Comparison of ENCODE assay signal across 1 cellular context in the genomic region with DNA sequence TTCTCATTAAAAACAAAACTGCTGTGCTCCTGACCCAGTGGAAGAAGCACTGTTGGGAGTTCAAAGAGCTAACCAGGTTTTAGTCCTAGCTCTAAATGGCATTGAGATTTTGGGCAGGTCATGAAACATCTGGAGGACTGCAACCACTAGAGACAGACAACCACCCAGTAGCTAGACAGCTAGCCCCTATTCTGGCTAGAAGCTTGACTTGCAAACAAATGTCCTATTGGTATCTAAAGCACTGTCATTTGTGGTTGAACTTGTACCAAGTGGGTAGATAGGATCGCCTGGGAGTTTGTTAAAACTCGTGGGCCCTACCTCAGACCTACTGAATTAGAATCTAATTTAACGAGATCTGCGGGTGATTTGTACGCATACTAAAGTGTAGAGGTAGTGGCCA.
TF ChIP-seq lines count a peak whose summit lies in the region.

No MANE protein-coding gene starts in this region.

TF ChIP-seq in WTC11, 78 proteins besides CTCF, POLR2A, EP300 and RAD21:
- TF ChIP-seq, protein P1, sequence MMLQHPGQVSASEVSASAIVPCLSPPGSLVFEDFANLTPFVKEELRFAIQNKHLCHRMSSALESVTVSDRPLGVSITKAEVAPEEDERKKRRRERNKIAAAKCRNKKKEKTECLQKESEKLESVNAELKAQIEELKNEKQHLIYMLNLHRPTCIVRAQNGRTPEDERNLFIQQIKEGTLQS (CRISPR knock-in tag; conservative IDR thresholded peaks at IDR 0.05), result no peak
- no peak for TF ChIP-seq ZNF232 (CRISPR knock-in tag; IDR thresholded peaks at IDR 0.05)
- TF ChIP-seq ZNF138 (CRISPR knock-in tag; conservative IDR thresholded peaks at IDR 0.05), result no peak
- TF ChIP-seq ETV6 (CRISPR knock-in tag; IDR thresholded peaks at IDR 0.05), result no peak
- TF ChIP-seq, protein P2, sequence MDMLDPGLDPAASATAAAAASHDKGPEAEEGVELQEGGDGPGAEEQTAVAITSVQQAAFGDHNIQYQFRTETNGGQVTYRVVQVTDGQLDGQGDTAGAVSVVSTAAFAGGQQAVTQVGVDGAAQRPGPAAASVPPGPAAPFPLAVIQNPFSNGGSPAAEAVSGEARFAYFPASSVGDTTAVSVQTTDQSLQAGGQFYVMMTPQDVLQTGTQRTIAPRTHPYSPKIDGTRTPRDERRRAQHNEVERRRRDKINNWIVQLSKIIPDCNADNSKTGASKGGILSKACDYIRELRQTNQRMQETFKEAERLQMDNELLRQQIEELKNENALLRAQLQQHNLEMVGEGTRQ (CRISPR knock-in tag; IDR thresholded peaks at IDR 0.05), result no peak
- TF ChIP-seq, protein P3, sequence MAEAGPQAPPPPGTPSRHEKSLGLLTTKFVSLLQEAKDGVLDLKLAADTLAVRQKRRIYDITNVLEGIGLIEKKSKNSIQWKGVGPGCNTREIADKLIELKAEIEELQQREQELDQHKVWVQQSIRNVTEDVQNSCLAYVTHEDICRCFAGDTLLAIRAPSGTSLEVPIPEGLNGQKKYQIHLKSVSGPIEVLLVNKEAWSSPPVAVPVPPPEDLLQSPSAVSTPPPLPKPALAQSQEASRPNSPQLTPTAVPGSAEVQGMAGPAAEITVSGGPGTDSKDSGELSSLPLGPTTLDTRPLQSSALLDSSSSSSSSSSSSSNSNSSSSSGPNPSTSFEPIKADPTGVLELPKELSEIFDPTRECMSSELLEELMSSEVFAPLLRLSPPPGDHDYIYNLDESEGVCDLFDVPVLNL (CRISPR knock-in tag; IDR thresholded peaks at IDR 0.05; ENCODE audit: borderline replicate concordance, low read depth), result no peak
- TF ChIP-seq, protein P4, sequence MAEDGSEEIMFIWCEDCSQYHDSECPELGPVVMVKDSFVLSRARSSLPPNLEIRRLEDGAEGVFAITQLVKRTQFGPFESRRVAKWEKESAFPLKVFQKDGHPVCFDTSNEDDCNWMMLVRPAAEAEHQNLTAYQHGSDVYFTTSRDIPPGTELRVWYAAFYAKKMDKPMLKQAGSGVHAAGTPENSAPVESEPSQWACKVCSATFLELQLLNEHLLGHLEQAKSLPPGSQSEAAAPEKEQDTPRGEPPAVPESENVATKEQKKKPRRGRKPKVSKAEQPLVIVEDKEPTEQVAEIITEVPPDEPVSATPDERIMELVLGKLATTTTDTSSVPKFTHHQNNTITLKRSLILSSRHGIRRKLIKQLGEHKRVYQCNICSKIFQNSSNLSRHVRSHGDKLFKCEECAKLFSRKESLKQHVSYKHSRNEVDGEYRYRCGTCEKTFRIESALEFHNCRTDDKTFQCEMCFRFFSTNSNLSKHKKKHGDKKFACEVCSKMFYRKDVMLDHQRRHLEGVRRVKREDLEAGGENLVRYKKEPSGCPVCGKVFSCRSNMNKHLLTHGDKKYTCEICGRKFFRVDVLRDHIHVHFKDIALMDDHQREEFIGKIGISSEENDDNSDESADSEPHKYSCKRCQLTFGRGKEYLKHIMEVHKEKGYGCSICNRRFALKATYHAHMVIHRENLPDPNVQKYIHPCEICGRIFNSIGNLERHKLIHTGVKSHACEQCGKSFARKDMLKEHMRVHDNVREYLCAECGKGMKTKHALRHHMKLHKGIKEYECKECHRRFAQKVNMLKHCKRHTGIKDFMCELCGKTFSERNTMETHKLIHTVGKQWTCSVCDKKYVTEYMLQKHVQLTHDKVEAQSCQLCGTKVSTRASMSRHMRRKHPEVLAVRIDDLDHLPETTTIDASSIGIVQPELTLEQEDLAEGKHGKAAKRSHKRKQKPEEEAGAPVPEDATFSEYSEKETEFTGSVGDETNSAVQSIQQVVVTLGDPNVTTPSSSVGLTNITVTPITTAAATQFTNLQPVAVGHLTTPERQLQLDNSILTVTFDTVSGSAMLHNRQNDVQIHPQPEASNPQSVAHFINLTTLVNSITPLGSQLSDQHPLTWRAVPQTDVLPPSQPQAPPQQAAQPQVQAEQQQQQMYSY (CRISPR knock-in tag; IDR thresholded peaks at IDR 0.05), result no peak
- TF ChIP-seq, protein P5, sequence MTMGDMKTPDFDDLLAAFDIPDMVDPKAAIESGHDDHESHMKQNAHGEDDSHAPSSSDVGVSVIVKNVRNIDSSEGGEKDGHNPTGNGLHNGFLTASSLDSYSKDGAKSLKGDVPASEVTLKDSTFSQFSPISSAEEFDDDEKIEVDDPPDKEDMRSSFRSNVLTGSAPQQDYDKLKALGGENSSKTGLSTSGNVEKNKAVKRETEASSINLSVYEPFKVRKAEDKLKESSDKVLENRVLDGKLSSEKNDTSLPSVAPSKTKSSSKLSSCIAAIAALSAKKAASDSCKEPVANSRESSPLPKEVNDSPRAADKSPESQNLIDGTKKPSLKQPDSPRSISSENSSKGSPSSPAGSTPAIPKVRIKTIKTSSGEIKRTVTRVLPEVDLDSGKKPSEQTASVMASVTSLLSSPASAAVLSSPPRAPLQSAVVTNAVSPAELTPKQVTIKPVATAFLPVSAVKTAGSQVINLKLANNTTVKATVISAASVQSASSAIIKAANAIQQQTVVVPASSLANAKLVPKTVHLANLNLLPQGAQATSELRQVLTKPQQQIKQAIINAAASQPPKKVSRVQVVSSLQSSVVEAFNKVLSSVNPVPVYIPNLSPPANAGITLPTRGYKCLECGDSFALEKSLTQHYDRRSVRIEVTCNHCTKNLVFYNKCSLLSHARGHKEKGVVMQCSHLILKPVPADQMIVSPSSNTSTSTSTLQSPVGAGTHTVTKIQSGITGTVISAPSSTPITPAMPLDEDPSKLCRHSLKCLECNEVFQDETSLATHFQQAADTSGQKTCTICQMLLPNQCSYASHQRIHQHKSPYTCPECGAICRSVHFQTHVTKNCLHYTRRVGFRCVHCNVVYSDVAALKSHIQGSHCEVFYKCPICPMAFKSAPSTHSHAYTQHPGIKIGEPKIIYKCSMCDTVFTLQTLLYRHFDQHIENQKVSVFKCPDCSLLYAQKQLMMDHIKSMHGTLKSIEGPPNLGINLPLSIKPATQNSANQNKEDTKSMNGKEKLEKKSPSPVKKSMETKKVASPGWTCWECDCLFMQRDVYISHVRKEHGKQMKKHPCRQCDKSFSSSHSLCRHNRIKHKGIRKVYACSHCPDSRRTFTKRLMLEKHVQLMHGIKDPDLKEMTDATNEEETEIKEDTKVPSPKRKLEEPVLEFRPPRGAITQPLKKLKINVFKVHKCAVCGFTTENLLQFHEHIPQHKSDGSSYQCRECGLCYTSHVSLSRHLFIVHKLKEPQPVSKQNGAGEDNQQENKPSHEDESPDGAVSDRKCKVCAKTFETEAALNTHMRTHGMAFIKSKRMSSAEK (CRISPR knock-in tag; IDR thresholded peaks at IDR 0.05; ENCODE audit: borderline replicate concordance), result 0 out of 2 replicates have a peak, but pooled peaks have one; percentile 57
- 0 out of 2 replicates have a peak, but pooled peaks have one; percentile 4 for TF ChIP-seq NFATC4 (CRISPR knock-in tag; IDR thresholded peaks at IDR 0.05)
- no peak for TF ChIP-seq ZNF263 (CRISPR knock-in tag; IDR thresholded peaks at IDR 0.05; ENCODE audit: low read depth)
- no peak for TF ChIP-seq ZNF416 (CRISPR knock-in tag; IDR thresholded peaks at IDR 0.05)
- TF ChIP-seq ZNF671 (CRISPR knock-in tag; IDR thresholded peaks at IDR 0.05), result no peak
- no peak for TF ChIP-seq NR1H2 (CRISPR knock-in tag; IDR thresholded peaks at IDR 0.05)
- no peak for TF ChIP-seq PRRX2 (CRISPR knock-in tag; IDR thresholded peaks at IDR 0.05)
- no peak for TF ChIP-seq IRF2 (CRISPR knock-in tag; IDR thresholded peaks at IDR 0.05; ENCODE audit: borderline replicate concordance, low read depth)
